18 cellular contexts compared by ENCODE assay signal in the genomic region with DNA sequence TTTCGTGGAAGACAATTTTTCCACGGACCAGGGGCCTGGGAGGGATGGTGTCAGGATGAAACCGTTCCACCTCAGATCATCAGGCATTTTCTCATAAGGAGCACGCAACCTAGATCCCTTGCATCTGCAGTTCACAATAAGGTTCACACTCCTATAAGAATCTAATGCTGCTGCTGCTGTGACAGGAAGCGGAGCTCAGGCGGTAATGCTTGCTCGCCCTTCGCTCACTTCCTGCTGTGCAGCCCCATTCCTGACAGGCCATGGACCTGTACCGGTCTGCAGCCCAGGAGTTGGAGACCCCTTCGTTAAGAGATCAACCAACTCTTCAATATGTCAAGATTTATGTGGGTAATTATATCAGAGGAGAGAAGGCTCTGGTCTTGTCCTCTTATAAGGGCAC. TPM values are rescaled to one million over a fixed set of nuclear protein-coding genes. Genes with fewer than 3 reads are reported as not detected.
DNase-seq lines count a peak whose midpoint lies in the region; ATAC-seq, FAIRE-seq and TF ChIP-seq lines count a peak whose summit lies in the region.
"Had no signal": no experiment of that assay in that cellular context is flagged by ENCODE, and none has a peak within 500 bp of the region (broad histone marks: within the 10 kb centered on the region; RNA-seq: fewer than 3 reads in every experiment).

No MANE protein-coding gene starts in this region.

- H3K9me1 ChIP-seq in K562 (ENCODE audit: control insufficient read depth, insufficient read depth, low read length) (no peaks in the 10 kb centered on the region), endothelial cell of umbilical vein (replicated peaks; ENCODE audit: control insufficient read depth, extremely low read depth, insufficient read depth, low read length) (no peaks in the 10 kb centered on the region)

- ATAC-seq in K562 (no peak), Right ventricle myocardium superior (ENCODE audit: poor library complexity) (no peak)

- no TSS peak for BruUV-seq in K562 (replicated peaks; lab: Mats Ljungman, UMichigan)
- no TSS peak for BruUV-seq in endothelial cell of umbilical vein (replicated peaks; lab: Mats Ljungman, UMichigan)

- H2AFZ ChIP-seq in K562 (ENCODE audit: low read depth, low read length) (no peak overlapping the region), endothelial cell of umbilical vein (ENCODE audit: low read depth, low read length) (no peak overlapping the region)

- H3K4me3 ChIP-seq in K562 (no peak overlapping the region), endothelial cell of umbilical vein (replicated peaks in 1 of 3; ENCODE audit: insufficient read depth in 1 of 3, low read depth in 1 of 3, low read length in 3 of 3) (no peak overlapping the region), spleen (no peak overlapping the region)

- CTCF ChIA-PET in K562 (lab: Yijun Ruan, JAX; ENCODE audit: low intra/inter-chr PET ratio) (no interaction called here), endothelial cell of umbilical vein (lab: Charles Lee) (no interaction called here)

- H3K4me2 ChIP-seq in K562 (ENCODE audit: insufficient read depth, low read length) (no peak overlapping the region), endothelial cell of umbilical vein (ENCODE audit: insufficient read depth, low read length) (no peak overlapping the region)

- dilution Hi-C loops in endothelial cell of umbilical vein (cut with MboI; ENCODE audit: extremely low pct_ligation_motif_present, low sequenced_read_pairs) = no loop called here

- no peak for TF ChIP-seq CTCF in K562 (IDR thresholded peaks at IDR 0.05 in 2 of 3, conservative IDR thresholded peaks at IDR 0.05 in 1 of 3; ENCODE audit: insufficient read depth in 2 of 3, low read depth in 1 of 3, low read length in 3 of 3)
- TF ChIP-seq CTCF in endothelial cell of umbilical vein (IDR thresholded peaks at IDR 0.05; ENCODE audit: extremely low read depth in 1 of 2, insufficient read depth in 1 of 2, low read depth in 1 of 2, low read length in 2 of 2) = no peak
- TF ChIP-seq CTCF in nephron (IDR thresholded peaks at IDR 0.05; ENCODE audit: unreplicated experiment in 3 of 3) = no peak
- TF ChIP-seq CTCF in spleen (IDR thresholded peaks at IDR 0.05 in 8 of 11, conservative IDR thresholded peaks at IDR 0.05 in 3 of 11) = no peak

- intact Hi-C loops in K562 (cut with micrococcal nuclease) = no loop called here
- intact Hi-C loops in endothelial cell of umbilical vein (cut with micrococcal nuclease) = no loop called here
- intact Hi-C loops in spleen (cut with DNase I; ENCODE audit: low total_unique reads) = no loop called here
- intact Hi-C loops in Right ventricle myocardium superior (cut with DNase I) = no loop called here

- no peak overlapping the region for H3K27ac Mint-ChIP-seq in nephron
- H3K27ac Mint-ChIP-seq: CD4-positive, CD25-positive, alpha-beta regulatory T cell; H9 had no signal

- TF ChIP-seq EP300 in K562 (IDR thresholded peaks at IDR 0.05; ENCODE audit: low read length) = no peak

- peak overlapping the region in 2 of 3 experiments; percentile 1 to 43 for H3K4me3 Mint-ChIP-seq in nephron
- H3K4me3 Mint-ChIP-seq: H9 had no signal

- H3K79me2 ChIP-seq in K562 (ENCODE audit: control insufficient read depth, insufficient read depth, low read length) (peaks cover 17% of the 10 kb centered on the region), endothelial cell of umbilical vein (ENCODE audit: control insufficient read depth, insufficient read depth, low read length) (peaks cover 14% of the 10 kb centered on the region)

- POLR2A ChIA-PET in K562 (lab: Yijun Ruan, JAX) (no interaction called here), endothelial cell of umbilical vein (lab: Charles Lee) (no interaction called here)

- peaks cover 2 to 11% of the 10 kb centered on the region in 2 experiments; a peak in 3 of 5 replicates for H3K4me1 ChIP-seq in K562 (replicated peaks in 1 of 2; ENCODE audit: control insufficient read depth in 2 of 2, insufficient read depth in 2 of 2, low read length in 2 of 2)
- peaks cover 13% of the 10 kb centered on the region for H3K4me1 ChIP-seq in endothelial cell of umbilical vein (ENCODE audit: control insufficient read depth, extremely low read depth, insufficient read depth, low read length)
- peaks cover 1 to 23% (median 13%) of the 10 kb centered on the region in 6 donors for H3K4me1 ChIP-seq in spleen

- FAIRE-seq in K562 (lab: Jason Lieb, UNC) (no peak), endothelial cell of umbilical vein (lab: Jason Lieb, UNC) (peak; percentile 4)
- FAIRE-seq: D721Med, H1 had no signal

- peak; percentile 12 for DNase-seq in Daoy (ENCODE audit: low read depth)
- no peak for DNase-seq in K562 (ENCODE audit: extremely low read depth in 1 of 4, low spot score in 3 of 4)
- no peak for DNase-seq in endothelial cell of umbilical vein (ENCODE audit: low read depth, low spot score)
- DNase-seq in hepatic stellate cell (ENCODE audit: low spot score) = no peak
- no peak for DNase-seq in spleen
- DNase-seq in Right ventricle myocardium superior = no peak
- no peak for DNase-seq in AG08396 (ENCODE audit: low spot score)
- DNase-seq: 8988T; BE2C; C1 segment of cervical spinal cord; Caco-2; CD4-positive, CD25-positive, alpha-beta regulatory T cell; CD8-positive, alpha-beta memory T cell; GF-D8; H9 had no signal

- H4K20me1 ChIP-seq in K562 (replicated peaks; ENCODE audit: control insufficient read depth, insufficient read depth, low read length) (peaks cover 13% of the 10 kb centered on the region), endothelial cell of umbilical vein (replicated peaks; ENCODE audit: control insufficient read depth, extremely low read depth, insufficient read depth, low read length) (peaks cover 2% of the 10 kb centered on the region)

- TF ChIP-seq RAD21 in K562 (CRISPR knock-in tag; conservative IDR thresholded peaks at IDR 0.05 in 1 of 2, IDR thresholded peaks at IDR 0.05 in 1 of 2) = no peak

- peaks cover 18% of the 10 kb centered on the region for H3K4me1 Mint-ChIP-seq in nephron

- H3K27ac ChIP-seq in K562 (ENCODE audit: extremely low read depth, low read depth, low read length) = no peak overlapping the region
- H3K27ac ChIP-seq in endothelial cell of umbilical vein (ENCODE audit: insufficient read depth, low read depth, low read length) = no peak overlapping the region
- H3K27ac ChIP-seq in spleen = no peak overlapping the region

- no peaks in the 10 kb centered on the region for H3K27me3 Mint-ChIP-seq in nephron (ENCODE audit: low read depth)
- H3K27me3 Mint-ChIP-seq: CD4-positive, CD25-positive, alpha-beta regulatory T cell had no signal

- peaks cover 8% of the 10 kb centered on the region for H3K36me3 Mint-ChIP-seq in nephron (ENCODE audit: low read depth)

- H3K27me3 ChIP-seq in K562 (ENCODE audit: control insufficient read depth in 2 of 2, insufficient read depth in 2 of 2, low read length in 2 of 2) = no peaks in the 10 kb centered on the region
- H3K27me3 ChIP-seq in endothelial cell of umbilical vein (ENCODE audit: control insufficient read depth in 2 of 2, insufficient read depth in 2 of 2, low read length in 2 of 2) = no peaks in the 10 kb centered on the region
- no peaks in the 10 kb centered on the region for H3K27me3 ChIP-seq in spleen (replicated peaks in 1 of 7)
- H3K27me3 ChIP-seq: BE2C had no signal

- peaks cover 4% of the 10 kb centered on the region for H3K36me3 ChIP-seq in K562 (ENCODE audit: control insufficient read depth, insufficient read depth, low read length)
- no peaks in the 10 kb centered on the region for H3K36me3 ChIP-seq in endothelial cell of umbilical vein (ENCODE audit: control insufficient read depth in 2 of 2, extremely low read depth in 1 of 2, insufficient read depth in 2 of 2, low read length in 2 of 2)
- H3K36me3 ChIP-seq in spleen = peaks cover 0 to 17% (median 0%) of the 10 kb centered on the region in 6 donors

- no peaks in the 10 kb centered on the region for H3K9me3 Mint-ChIP-seq in nephron
- H3K9me3 Mint-ChIP-seq: CD4-positive, CD25-positive, alpha-beta regulatory T cell had no signal

- TF ChIP-seq POLR2A in K562 (conservative IDR thresholded peaks at IDR 0.05) (no peak), endothelial cell of umbilical vein (IDR thresholded peaks at IDR 0.05; ENCODE audit: low read depth, low read length) (no peak), spleen (IDR thresholded peaks at IDR 0.05) (no peak)

- in situ Hi-C loops in K562 (cut with MboI) = no loop called here

- WGBS in K562 (ENCODE audit: insufficient coverage, low coverage, missing lambda C conversion rate) = 74% methylated on average over 10 of the region's 10 CpGs
- WGBS in spleen, 5 donors = 72 to 85% (median 78%) methylated on average over 10 of the region's 10 CpGs

- H3K9me3 ChIP-seq in K562 (replicated peaks; ENCODE audit: control insufficient read depth, insufficient read depth, low read depth, low read length) (no peaks in the 10 kb centered on the region), endothelial cell of umbilical vein (replicated peaks; ENCODE audit: control insufficient read depth, insufficient read depth, low read length) (no peaks in the 10 kb centered on the region), spleen (no peaks in the 10 kb centered on the region)
- H3K9me3 ChIP-seq: BE2C, Caco-2 had no signal

- H3K9ac ChIP-seq in K562 (ENCODE audit: insufficient read depth in 1 of 2, low read depth in 2 of 2, low read length in 2 of 2) (no peak overlapping the region), endothelial cell of umbilical vein (replicated peaks; ENCODE audit: extremely low read depth, insufficient read depth, low read length) (no peak overlapping the region)

RNA-seq across cellular contexts. Expression of gene DHX9, which starts 3.3 kb away (rescaled TPM):
- total RNA-seq in Daoy (2014; rRNA removed; shearing (Covaris generic)) = 190 and 197 TPM in 2 replicates
- 182 and 518 TPM in 2 replicates for total RNA-seq in K562 (2011; cell fraction: chromatin; rRNA removed; ENCODE audit: low replicate concordance)
- total RNA-seq in K562 (2011; cell fraction: nucleolus; rRNA removed) = 112 and 145 TPM in 2 replicates
- 168 and 205 TPM in 2 replicates for total RNA-seq in K562 (2011; cell fraction: nucleoplasm; rRNA removed)
- 234 and 269 TPM in 2 replicates for total RNA-seq in K562 (2014; rRNA removed)
- total RNA-seq in K562 (2014; rRNA removed; fragmentation: Illumina TruSeq; extraction: Trizol) = 355 and 364 TPM in 2 replicates
- 395 and 409 TPM in 2 replicates for total RNA-seq in K562 (2015; rRNA removed; fragmentation: Illumina TruSeq; extraction: Trizol)
- 329 and 341 TPM in 2 replicates for total RNA-seq in K562 (2021)
- 241 and 373 TPM in 2 replicates for polyA plus RNA-seq in K562 (2011; rRNA removed)
- polyA plus RNA-seq in K562 (2011; cell fraction: cytosol; rRNA removed) = 153 and 188 TPM in 2 replicates
- 193 and 234 TPM in 2 replicates for polyA plus RNA-seq in K562 (2011; cell fraction: nucleus; rRNA removed)
- polyA plus RNA-seq in K562 (2012) = 141 and 260 TPM in 2 replicates
- 265 and 294 TPM in 2 replicates for polyA plus RNA-seq in K562 (2014; fragmentation: Illumina TruSeq; extraction: Trizol)
- 100 to 1,000 TPM; 100 to 246 TPM for polyA plus RNA-seq in K562 (2014; fragmentation: Nextera tagmentation; extraction: Ambion mirVana)
- 275 and 300 TPM in 2 replicates for polyA plus RNA-seq in K562 (2014; rRNA removed)
- polyA minus RNA-seq in K562 (2011; rRNA and poly(A)+ RNA removed) = 621 and 707 TPM in 2 replicates
- polyA minus RNA-seq in K562 (2011; cell fraction: cytosol; rRNA and poly(A)+ RNA removed) = 125 and 221 TPM in 2 replicates
- 236 and 384 TPM in 2 replicates for polyA minus RNA-seq in K562 (2011; cell fraction: nucleus; rRNA and poly(A)+ RNA removed)
- total RNA-seq in endothelial cell of umbilical vein = 219 and 220 TPM in 2 replicates
- polyA plus RNA-seq in endothelial cell of umbilical vein = 93.1 and 142 TPM in 2 replicates
- 150 and 175 TPM in 2 replicates for polyA plus RNA-seq in endothelial cell of umbilical vein (2011; cell fraction: cytosol; rRNA removed)
- polyA plus RNA-seq in endothelial cell of umbilical vein (2011; cell fraction: nucleus; rRNA removed) = 203 and 301 TPM in 2 replicates
- 107 and 168 TPM in 2 replicates for polyA plus RNA-seq in endothelial cell of umbilical vein (2012)
- polyA minus RNA-seq in endothelial cell of umbilical vein = 261 and 270 TPM in 2 replicates
- polyA minus RNA-seq in endothelial cell of umbilical vein (2011; cell fraction: cytosol; rRNA and poly(A)+ RNA removed) = 116 TPM
- 173 and 247 TPM in 2 replicates for polyA minus RNA-seq in endothelial cell of umbilical vein (2011; cell fraction: nucleus; rRNA and poly(A)+ RNA removed)
- total RNA-seq in spleen = 100 to 1,000 TPM in 6 of 7 donors, 10 to 100 TPM in 1; 94.4 to 145 (median 121) TPM
- 10 to 100 TPM; 61.0 to 83.5 (median 73.0) TPM for polyA plus RNA-seq in spleen
- 54.9 TPM for total RNA-seq in Right ventricle myocardium superior

RNA-seq across cellular contexts. Expression of gene NPL, which starts 46.2 kb away (rescaled TPM):
- 2.8 and 4.1 TPM in 2 replicates for total RNA-seq in Daoy (2014; rRNA removed; shearing (Covaris generic))
- total RNA-seq in K562 (2011; cell fraction: chromatin; rRNA removed; ENCODE audit: low replicate concordance) = 10.3 and 14.9 TPM in 2 replicates
- total RNA-seq in K562 (2011; cell fraction: nucleolus; rRNA removed) = 5.8 and 6.1 TPM in 2 replicates
- 13.4 and 17.6 TPM in 2 replicates for total RNA-seq in K562 (2011; cell fraction: nucleoplasm; rRNA removed)
- 7.3 and 9.9 TPM in 2 replicates for total RNA-seq in K562 (2014; rRNA removed)
- total RNA-seq in K562 (2014; rRNA removed; fragmentation: Illumina TruSeq; extraction: Trizol) = 13.4 and 17.9 TPM in 2 replicates
- total RNA-seq in K562 (2015; rRNA removed; fragmentation: Illumina TruSeq; extraction: Trizol) = 11.5 and 15.8 TPM in 2 replicates
- 14.3 and 15.0 TPM in 2 replicates for total RNA-seq in K562 (2021)
- 8.8 and 10.2 TPM in 2 replicates for polyA plus RNA-seq in K562 (2011; rRNA removed)
- 4.3 and 11.9 TPM in 2 replicates for polyA plus RNA-seq in K562 (2011; cell fraction: cytosol; rRNA removed)
- 15.2 and 18.7 TPM in 2 replicates for polyA plus RNA-seq in K562 (2011; cell fraction: nucleus; rRNA removed)
- polyA plus RNA-seq in K562 (2012) = 13.2 and 29.8 TPM in 2 replicates
- polyA plus RNA-seq in K562 (2014; fragmentation: Illumina TruSeq; extraction: Trizol) = 14.7 and 19.2 TPM in 2 replicates
- polyA plus RNA-seq in K562 (2014; fragmentation: Nextera tagmentation; extraction: Ambion mirVana) = 10 to 100 TPM; 20.8 to 22.3 TPM
- polyA plus RNA-seq in K562 (2014; rRNA removed) = 14.0 and 14.2 TPM in 2 replicates
- 13.2 and 21.9 TPM in 2 replicates for polyA minus RNA-seq in K562 (2011; rRNA and poly(A)+ RNA removed)
- polyA minus RNA-seq in K562 (2011; cell fraction: cytosol; rRNA and poly(A)+ RNA removed) = 3.3 and 5.7 TPM in 2 replicates
- 3.5 and 6.0 TPM in 2 replicates for polyA minus RNA-seq in K562 (2011; cell fraction: nucleus; rRNA and poly(A)+ RNA removed)
- total RNA-seq in endothelial cell of umbilical vein = 0.75 and 1.3 TPM in 2 replicates
- polyA plus RNA-seq in endothelial cell of umbilical vein = 0.14 TPM in 1 of 2 replicates, not detected in the other
- 0.23 and 0.32 TPM in 2 replicates for polyA plus RNA-seq in endothelial cell of umbilical vein (2011; cell fraction: cytosol; rRNA removed)
- polyA plus RNA-seq in endothelial cell of umbilical vein (2011; cell fraction: nucleus; rRNA removed) = 0.74 and 0.83 TPM in 2 replicates
- polyA plus RNA-seq in endothelial cell of umbilical vein (2012) = 0.27 and 0.55 TPM in 2 replicates
- 1.0 TPM in 1 of 2 replicates, not detected in the other for polyA minus RNA-seq in endothelial cell of umbilical vein
- 3.1 TPM for polyA minus RNA-seq in endothelial cell of umbilical vein (2011; cell fraction: cytosol; rRNA and poly(A)+ RNA removed)
- not detected in 2 replicates for polyA minus RNA-seq in endothelial cell of umbilical vein (2011; cell fraction: nucleus; rRNA and poly(A)+ RNA removed)
- total RNA-seq in spleen = 10 to 100 TPM; 60.9 to 88.2 (median 71.0) TPM
- polyA plus RNA-seq in spleen = 10 to 100 TPM; 21.9 to 34.4 (median 30.2) TPM
- total RNA-seq in Right ventricle myocardium superior = 5.3 TPM
